20 cellular contexts compared by ENCODE assay signal in the genomic region with DNA sequence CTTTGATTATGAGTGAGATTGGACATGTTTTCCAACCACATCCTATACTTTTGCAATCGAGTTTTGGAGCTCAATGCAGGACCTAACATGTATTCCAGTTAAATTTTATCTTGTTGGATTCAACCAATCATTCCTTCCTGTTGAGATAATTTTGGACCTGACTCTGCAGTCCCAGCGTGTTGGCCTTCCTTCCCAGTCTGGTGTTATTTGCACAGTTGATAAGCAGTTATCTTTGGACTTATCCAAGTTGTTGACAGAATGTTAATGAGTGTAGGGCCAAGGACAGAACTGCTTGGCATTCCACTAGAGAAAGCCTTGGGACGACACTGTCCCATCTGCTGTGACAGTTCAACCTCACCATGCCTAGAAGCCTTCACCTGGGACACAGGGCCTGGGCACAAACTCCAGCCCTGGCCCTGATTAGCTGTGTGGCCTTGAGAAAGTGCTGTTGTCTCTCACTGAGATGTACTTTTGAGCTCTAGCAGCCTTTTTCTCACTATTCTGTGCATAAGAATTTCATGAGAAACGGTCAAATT.
A peak's percentile ranks its signal among the peaks of the same experiment; 100 is the strongest.
DNase-seq lines count a peak whose midpoint lies in the region; ATAC-seq and TF ChIP-seq lines count a peak whose summit lies in the region.
"Had no signal": no experiment of that assay in that cellular context is flagged by ENCODE, and none has a peak within 500 bp of the region (broad histone marks: within the 10 kb centered on the region; RNA-seq: fewer than 3 reads in every experiment).

No MANE protein-coding gene starts in this region.

- no peaks in the 10 kb centered on the region for H3K36me3 ChIP-seq in body of pancreas (replicated peaks in 1 of 2; ENCODE audit: insufficient read depth in 1 of 2, low read depth in 2 of 2)
- no peaks in the 10 kb centered on the region for H3K36me3 ChIP-seq in trophoblast cell (ENCODE audit: control insufficient read depth in 1 of 2, insufficient read depth in 2 of 2, low read length in 2 of 2)
- H3K36me3 ChIP-seq: breast epithelium, upper lobe of left lung had no signal

- no peak overlapping the region for H3K9ac ChIP-seq in trophoblast cell (ENCODE audit: low read length)

- H3K4me3 ChIP-seq in body of pancreas (no peak overlapping the region), right cardiac atrium (ENCODE audit: low read length) (no peak overlapping the region), trophoblast cell (ENCODE audit: low read depth, low read length) (no peak overlapping the region)
- H3K4me3 ChIP-seq: breast epithelium, upper lobe of left lung had no signal

- no peaks in the 10 kb centered on the region for H3K36me3 Mint-ChIP-seq in chondrocyte (ENCODE audit: low read depth)
- H3K36me3 Mint-ChIP-seq: CD14-positive monocyte had no signal

- no peak overlapping the region for H4K12ac ChIP-seq in trophoblast cell (ENCODE audit: low read depth, low read length)

- H2BK5ac ChIP-seq in trophoblast cell (ENCODE audit: low read depth, low read length, poor library complexity), result no peak overlapping the region

- H3K27ac ChIP-seq in 22Rv1 (peak overlapping the region; percentile 72), body of pancreas (peak overlapping the region; percentile 82 to 98 (median 90)), right cardiac atrium (ENCODE audit: low read length) (peak overlapping the region; percentile 89), trophoblast cell (ENCODE audit: low read depth, low read length) (no peak overlapping the region)

- intact Hi-C loops in body of pancreas (cut with DNase I), result no loop called here
- intact Hi-C loops in right cardiac atrium (cut with DNase I), result no loop called here

- no peak for TF ChIP-seq POLR2A in body of pancreas (IDR thresholded peaks at IDR 0.05)

- H3K27me3 ChIP-seq in body of pancreas, result no peaks in the 10 kb centered on the region
- H3K27me3 ChIP-seq in right cardiac atrium (ENCODE audit: control insufficient read depth, insufficient read depth), result no peaks in the 10 kb centered on the region
- H3K27me3 ChIP-seq in trophoblast cell (ENCODE audit: insufficient read depth, low read length), result no peaks in the 10 kb centered on the region
- H3K27me3 ChIP-seq: breast epithelium, upper lobe of left lung had no signal

- peaks cover 25% of the 10 kb centered on the region for H3K79me1 ChIP-seq in trophoblast cell (ENCODE audit: low read length)

- H3K9me3 Mint-ChIP-seq in chondrocyte (ENCODE audit: low read depth), result no peaks in the 10 kb centered on the region
- H3K9me3 Mint-ChIP-seq: activated naive CD4-positive, alpha-beta T cell treated with anti-CD3 and anti-CD28 coated beads for 36 hours; CD14-positive monocyte had no signal

- peak overlapping the region; percentile 6 for H2BK120ac ChIP-seq in trophoblast cell (ENCODE audit: insufficient read depth, low read length, poor library complexity)

- H2AK5ac ChIP-seq in trophoblast cell (ENCODE audit: low read length), result no peak overlapping the region

- DNase-seq in body of pancreas (peak; percentile 54 to 82 (median 69)), right cardiac atrium (peak in 1 of 3 donors; percentile 66), trophoblast cell (no peak), kidney glomerular epithelial cell (lab: John Stamatoyannopoulos, UW) (no peak), SHP77 (lab: John Stamatoyannopoulos, UW) (no peak), chondrocyte (ENCODE audit: low spot score) (no peak)
- no peak for DNase-seq in activated CD4-positive, alpha-beta T cell treated with anti-CD3 and anti-CD28 coated beads, Interleukin-2, amount 50 U/mL, for 48 hours
- DNase-seq: activated CD4-positive, alpha-beta T cell treated with anti-CD3 and anti-CD28 coated beads for 48 hours; activated naive CD4-positive, alpha-beta T cell treated with anti-CD3 and anti-CD28 coated beads for 36 hours; DMS53; effector memory CD4-positive, alpha-beta T cell; HCEC 1CT; NCI-H187; NCI-H446 treated with DMSO at 0.1 percent for 48 hours; stimulated activated CD4-positive, alpha-beta T cell treated with anti-CD3 and anti-CD28 coated beads, Interleukin-4, amount 100 ng/mL, for 4 hours; T1000; upper lobe of left lung had no signal

- no peak overlapping the region for H3K23ac ChIP-seq in trophoblast cell (ENCODE audit: low read length)

- WGBS in body of pancreas, 2 donors, result 7 to 11% methylated on average over 4 of the region's 4 CpGs
- WGBS in right cardiac atrium, result 23% methylated on average over 4 of the region's 4 CpGs
- no CpG with 5 or more reads among the region's 4 CpGs for WGBS in trophoblast cell (ENCODE audit: extremely low coverage, insufficient coverage, insufficient read length)

- no peak overlapping the region for H3K4me2 ChIP-seq in trophoblast cell (ENCODE audit: low read length)

- peak overlapping the region; percentile 3 for H2BK12ac ChIP-seq in trophoblast cell (ENCODE audit: low read length)

- H3K18ac ChIP-seq in trophoblast cell (ENCODE audit: low read length), result no peak overlapping the region

- no peak overlapping the region for H3K27ac Mint-ChIP-seq in chondrocyte (ENCODE audit: unreplicated experiment)
- H3K27ac Mint-ChIP-seq: activated naive CD4-positive, alpha-beta T cell treated with anti-CD3 and anti-CD28 coated beads for 36 hours had no signal

- no peak for TF ChIP-seq CTCF in 22Rv1 (IDR thresholded peaks at IDR 0.05)
- TF ChIP-seq CTCF in body of pancreas (IDR thresholded peaks at IDR 0.05), result no peak
- no peak for TF ChIP-seq CTCF in chondrocyte (IDR thresholded peaks at IDR 0.05)

- ATAC-seq in body of pancreas (peak; percentile 43), right cardiac atrium (peak; percentile 57 to 60)

- no peak overlapping the region for H3K4me3 Mint-ChIP-seq in chondrocyte (ENCODE audit: unreplicated experiment)
- H3K4me3 Mint-ChIP-seq: activated naive CD4-positive, alpha-beta T cell treated with anti-CD3 and anti-CD28 coated beads for 36 hours; CD14-positive monocyte had no signal

- H3K27me3 Mint-ChIP-seq in chondrocyte (ENCODE audit: low read depth), result no peaks in the 10 kb centered on the region

- no peak overlapping the region for H3K4ac ChIP-seq in trophoblast cell (ENCODE audit: low read depth, low read length)

- peaks cover 89% of the 10 kb centered on the region for H3K4me1 ChIP-seq in body of pancreas
- H3K4me1 ChIP-seq in right cardiac atrium (ENCODE audit: control insufficient read depth, insufficient read depth, low read length), result peaks cover 10% of the 10 kb centered on the region
- H3K4me1 ChIP-seq in trophoblast cell (ENCODE audit: control insufficient read depth in 1 of 2, insufficient read depth in 2 of 2, low read length in 2 of 2), result peaks cover 21 to 23% of the 10 kb centered on the region in 2 experiments
- H3K4me1 ChIP-seq: breast epithelium had no signal

- H3K4me1 Mint-ChIP-seq in chondrocyte (ENCODE audit: low read depth), result peaks cover 44% of the 10 kb centered on the region

- H3K79me2 ChIP-seq in trophoblast cell (ENCODE audit: control insufficient read depth, insufficient read depth, low read length, poor library complexity), result peaks cover 4% of the 10 kb centered on the region

- H3K14ac ChIP-seq in trophoblast cell (ENCODE audit: low read length), result no peak overlapping the region

- no peak overlapping the region for H4K8ac ChIP-seq in trophoblast cell (ENCODE audit: low read depth, low read length)

- H4K91ac ChIP-seq in trophoblast cell (ENCODE audit: low read depth, low read length), result no peak overlapping the region

- no peak overlapping the region for H2AFZ ChIP-seq in trophoblast cell (ENCODE audit: insufficient read depth, low read length, poor library complexity)

- no peaks in the 10 kb centered on the region for H3K9me3 ChIP-seq in body of pancreas
- no peaks in the 10 kb centered on the region for H3K9me3 ChIP-seq in right cardiac atrium (ENCODE audit: control insufficient read depth, low read length)
- H3K9me3 ChIP-seq in trophoblast cell (ENCODE audit: insufficient read depth, low read depth, low read length), result no peaks in the 10 kb centered on the region
- H3K9me3 ChIP-seq: breast epithelium, upper lobe of left lung had no signal

Comparison
In these comparisons a context has a peak if more than half of its experiments do, and no peak if none do; other contexts are left out.
1. DNase-seq: peak in body of pancreas (4 of 4); none in trophoblast cell (0 of 2), kidney glomerular epithelial cell (single experiment), activated CD4-positive, alpha-beta T cell treated with anti-CD3 and anti-CD28 coated beads, Interleukin-2, amount 50 U/mL, for 48 hours (0 of 2), SHP77 (0 of 2) and chondrocyte (single experiment).